8 cellular contexts compared by ENCODE assay signal in the genomic region with DNA sequence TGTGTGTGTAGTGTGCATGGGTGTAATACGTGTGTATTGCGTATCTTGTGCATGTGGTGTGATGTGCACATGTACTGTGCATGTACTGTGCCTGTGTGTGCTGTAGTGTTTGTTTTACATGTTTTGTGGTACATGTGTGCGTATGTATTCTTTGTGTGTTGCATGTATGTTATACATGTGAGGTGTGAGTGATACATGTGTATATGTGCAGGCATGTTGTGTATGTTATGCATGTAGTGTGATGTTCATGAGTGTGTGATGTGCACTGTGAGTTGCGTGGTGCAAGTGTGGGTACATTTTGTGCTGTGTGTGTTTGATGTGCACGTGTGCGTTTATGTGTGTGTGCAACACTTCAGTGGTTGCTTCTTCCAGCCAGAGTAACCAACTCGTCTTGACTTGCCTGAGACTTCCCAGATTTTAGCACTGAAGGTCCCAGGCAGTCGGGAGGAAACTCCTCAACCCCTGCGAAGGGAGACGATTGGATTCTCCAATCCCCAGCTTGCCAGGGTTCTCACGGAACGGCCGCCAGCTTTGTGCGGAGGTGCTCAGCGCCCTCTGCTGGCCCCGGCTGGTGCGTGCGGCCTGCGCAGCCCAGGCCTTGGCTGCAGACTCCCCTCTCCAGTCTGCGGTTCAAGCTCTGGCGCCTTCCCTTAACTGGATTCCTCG. TPM values are rescaled to one million over a fixed set of nuclear protein-coding genes. Genes with fewer than 3 reads are reported as not detected.
DNase-seq lines count a peak whose midpoint lies in the region; ATAC-seq lines count a peak whose summit lies in the region.

No MANE protein-coding gene starts in this region.

- no peak overlapping the region for H3K27ac ChIP-seq in skeletal muscle tissue (ENCODE audit: low read depth, low read length)

- peaks cover 15% of the 10 kb centered on the region; the same call in 1 of the 2 replicates for H3K27me3 ChIP-seq in H7 (ENCODE audit: control insufficient read depth, insufficient read depth, low read length)
- H3K27me3 ChIP-seq in skeletal muscle tissue (ENCODE audit: control insufficient read depth in 3 of 3, insufficient read depth in 3 of 3, low read length in 3 of 3), result no peaks in the 10 kb centered on the region

- in situ Hi-C loops in Caki2 (cut with HindIII; ENCODE audit: low pct_unique_long_range_greater_than_20kb, low sequenced_read_pairs), result no loop called here

- H3K9me3 ChIP-seq in skeletal muscle tissue (ENCODE audit: control insufficient read depth in 3 of 3, low read length in 3 of 3), result no peaks in the 10 kb centered on the region

- no peaks in the 10 kb centered on the region for H3K36me3 ChIP-seq in H7 (replicated peaks; ENCODE audit: control insufficient read depth, insufficient read depth, low read length)
- H3K36me3 ChIP-seq in skeletal muscle tissue (ENCODE audit: control insufficient read depth in 3 of 3, insufficient read depth in 3 of 3, low read length in 3 of 3), result no peaks in the 10 kb centered on the region

- peaks cover 37 to 69% (median 43%) of the 10 kb centered on the region in 3 donors for H3K4me1 ChIP-seq in skeletal muscle tissue (ENCODE audit: control insufficient read depth in 3 of 3, insufficient read depth in 3 of 3, low read length in 3 of 3)

- no peak for ATAC-seq in HG03108 (IDR thresholded peaks at IDR 0.05; ENCODE audit: unreplicated experiment)

- DNase-seq in Caki2 (ENCODE audit: low read depth) (peak; percentile 57), H7 (peak; percentile 93), RKO (ENCODE audit: low spot score) (peak; percentile 52), amniotic epithelial cell (ENCODE audit: low read depth) (peak; percentile 77), hepatic stellate cell (ENCODE audit: low spot score) (peak; percentile 88), midbrain (lab: John Stamatoyannopoulos, UW) (no peak)

- H3K9ac ChIP-seq in skeletal muscle tissue (ENCODE audit: low read depth in 1 of 3, low read length in 3 of 3), result peak overlapping the region in 2 of 3 donors; percentile 34 to 58

- H3K4me3 ChIP-seq in H7 (ENCODE audit: insufficient read depth, low read depth, low read length), result no peak overlapping the region
- peak overlapping the region; percentile 57 to 76 (median 62) for H3K4me3 ChIP-seq in skeletal muscle tissue (ENCODE audit: low read length in 3 of 3)

RNA-seq across cellular contexts. Expression of a gene that starts 3.6 kb away (rescaled TPM):
- not detected in 2 replicates for total RNA-seq in Caki2 (2014; rRNA removed; shearing (Covaris generic); ENCODE audit: low replicate concordance)
- total RNA-seq in H7 (2014; rRNA removed; shearing (Covaris generic)), result 0.67 TPM in 1 of 2 replicates, not detected in the other
- total RNA-seq in skeletal muscle tissue, result 3.7 TPM
